ENCODE assay signal across 8 cellular contexts in the genomic region with DNA sequence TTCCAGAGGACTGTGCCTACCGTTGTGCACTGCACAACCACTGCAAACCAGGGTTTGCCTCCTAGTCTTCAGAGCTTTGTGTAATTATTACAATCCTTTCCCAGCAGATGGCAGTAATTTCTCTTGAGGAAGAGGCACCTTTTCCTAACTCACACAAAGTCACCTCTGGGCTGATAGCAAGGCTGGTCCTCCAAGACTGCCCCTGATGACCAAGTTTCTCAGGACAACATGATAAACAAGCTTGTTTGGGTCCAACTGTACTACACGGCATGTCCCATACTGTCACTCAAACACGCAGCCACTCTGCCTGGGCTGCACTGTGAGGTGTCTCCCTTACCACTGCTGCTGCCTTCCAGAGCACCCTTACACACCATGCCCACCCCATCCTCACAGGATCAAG. TPM values are rescaled to one million over a fixed set of nuclear protein-coding genes. Genes with fewer than 3 reads are reported as not detected.
DNase-seq lines count a peak whose midpoint lies in the region; ATAC-seq and TF ChIP-seq lines count a peak whose summit lies in the region.

No MANE protein-coding gene starts in this region.

- DNase-seq in AG08396 (ENCODE audit: low spot score) (peak; percentile 34), NCI-H748 (lab: John Stamatoyannopoulos, UW; ENCODE audit: unreplicated experiment) (peak; percentile 86), cardiac fibroblast (ENCODE audit: low read depth in 2 of 2) (peak; percentile 74 to 75), lower lobe of right lung (no peak), C1 segment of cervical spinal cord (lab: John Stamatoyannopoulos, UW) (no peak)

- H3K36me3 ChIP-seq in lower lobe of right lung, result no peaks in the 10 kb centered on the region

- no peaks in the 10 kb centered on the region for H3K4me1 ChIP-seq in lower lobe of right lung

- H3K9me3 ChIP-seq in lower lobe of right lung, result no peaks in the 10 kb centered on the region

- peak; percentile 41; the same call in 1 of the 2 replicates for TF ChIP-seq CTCF in GM12875 (IDR thresholded peaks at IDR 0.05; ENCODE audit: borderline replicate concordance, insufficient read depth, low read depth, low read length)
- peak; percentile 56 for TF ChIP-seq CTCF in cardiac fibroblast (IDR thresholded peaks at IDR 0.05; ENCODE audit: low read depth, low read length)
- TF ChIP-seq CTCF in lower lobe of right lung (IDR thresholded peaks at IDR 0.05), result peak; percentile 44

- no peaks in the 10 kb centered on the region for H3K27me3 ChIP-seq in lower lobe of right lung (ENCODE audit: low read depth)

- no peak overlapping the region for H3K27ac ChIP-seq in lower lobe of right lung

- intact Hi-C loops in lower lobe of right lung (cut with DNase I), result no loop called here

- ATAC-seq in HG03139 (IDR thresholded peaks at IDR 0.05; ENCODE audit: unreplicated experiment), result peak; percentile 75
- ATAC-seq in lower lobe of right lung, result peak in 1 of 2 donors; percentile 68
- ATAC-seq in HG03520 (IDR thresholded peaks at IDR 0.05; ENCODE audit: unreplicated experiment), result no peak

- H3K4me3 ChIP-seq in GM12875 (ENCODE audit: low read depth, low read length), result no peak overlapping the region
- H3K4me3 ChIP-seq in cardiac fibroblast (replicated peaks in 1 of 2; ENCODE audit: low read depth in 2 of 2, low read length in 2 of 2), result no peak overlapping the region
- no peak overlapping the region for H3K4me3 ChIP-seq in lower lobe of right lung

RNA-seq across cellular contexts. Expression of a gene that starts 39.3 kb away (rescaled TPM):
- 5.4 TPM for total RNA-seq in lower lobe of right lung

Comparison
In these comparisons a context has a peak if more than half of its experiments do, and no peak if none do; other contexts are left out.
1. DNase-seq: peak in AG08396 (single experiment), NCI-H748 (single experiment) and cardiac fibroblast (2 of 2); none in lower lobe of right lung (single experiment) and C1 segment of cervical spinal cord (0 of 14).
2. Peak in every context shown above with its lines, with median percentiles within 50 percentile points of each other: CTCF ChIP-seq.